Comparison of ENCODE assay signal across 19 cellular contexts in the genomic region with DNA sequence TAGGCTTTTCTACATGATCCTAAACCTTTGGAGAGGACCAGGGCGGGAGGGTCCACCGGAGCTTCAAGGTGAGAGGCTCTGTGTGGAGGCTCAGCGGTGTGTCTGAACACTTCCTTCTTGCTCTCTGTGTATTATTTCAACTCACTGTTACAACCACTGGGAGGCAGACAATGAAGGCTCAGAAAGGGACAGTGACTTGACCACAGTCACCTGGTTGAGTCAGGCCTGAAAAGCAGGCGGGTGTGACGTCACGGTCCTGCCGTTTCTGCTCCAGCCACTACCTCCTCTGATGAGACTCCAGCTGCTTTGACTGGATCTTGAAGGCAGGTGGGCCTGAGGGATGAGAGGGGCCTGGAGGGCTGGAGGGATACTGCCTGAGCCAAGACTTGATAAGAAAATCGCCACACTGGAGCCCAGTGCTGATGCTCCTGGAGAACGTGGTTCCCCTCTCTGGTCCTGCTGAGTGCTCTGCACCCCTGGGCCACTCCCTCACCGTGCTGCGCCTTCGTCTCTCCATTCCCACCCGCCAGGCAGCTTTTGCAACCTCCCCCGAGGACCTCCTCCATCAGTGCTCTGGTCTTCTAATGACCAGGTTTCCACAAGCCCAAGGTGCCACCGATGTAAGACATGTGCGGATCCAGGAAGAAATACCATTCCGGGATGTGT. TPM values are rescaled to one million over a fixed set of nuclear protein-coding genes. Genes with fewer than 3 reads are reported as not detected.
DNase-seq lines count a peak whose midpoint lies in the region; ATAC-seq and TF ChIP-seq lines count a peak whose summit lies in the region.
"Had no signal": no experiment of that assay in that cellular context is flagged by ENCODE, and none has a peak within 500 bp of the region (broad histone marks: within the 10 kb centered on the region; RNA-seq: fewer than 3 reads in every experiment).

No MANE protein-coding gene starts in this region.

- H3K9ac ChIP-seq in OCI-LY1 (ENCODE audit: low read length), result no peak overlapping the region
- no peak overlapping the region for H3K9ac ChIP-seq in trophoblast cell (ENCODE audit: low read length)

- no peaks in the 10 kb centered on the region for H4K20me1 ChIP-seq in OCI-LY1 (ENCODE audit: insufficient read depth, low read length)

- H3K79me2 ChIP-seq in OCI-LY1 (ENCODE audit: insufficient read depth, low read length) (no peaks in the 10 kb centered on the region), trophoblast cell (ENCODE audit: control insufficient read depth, insufficient read depth, low read length, poor library complexity) (no peaks in the 10 kb centered on the region)

- no peak overlapping the region for H3K14ac ChIP-seq in trophoblast cell (ENCODE audit: low read length)

- H3K23ac ChIP-seq in trophoblast cell (ENCODE audit: low read length), result no peak overlapping the region

- H3K36me3 Mint-ChIP-seq in MCF 10A (ENCODE audit: insufficient read depth, unreplicated experiment), result no peaks in the 10 kb centered on the region
- H3K36me3 Mint-ChIP-seq: naive thymus-derived CD4-positive, alpha-beta T cell had no signal

- POLR2A ChIA-PET in MCF 10A (lab: Yijun Ruan, JAX), result no interaction called here

- H3K36me3 ChIP-seq in breast epithelium (no peaks in the 10 kb centered on the region), OCI-LY1 (ENCODE audit: insufficient read depth, low read length) (no peaks in the 10 kb centered on the region), trophoblast cell (ENCODE audit: control insufficient read depth in 1 of 2, insufficient read depth in 2 of 2, low read length in 2 of 2) (no peaks in the 10 kb centered on the region), gastrocnemius medialis (no peaks in the 10 kb centered on the region)
- H3K36me3 ChIP-seq: tibial nerve had no signal

- H3K4me3 ChIP-seq in breast epithelium (no peak overlapping the region), OCI-LY1 (ENCODE audit: low read depth, low read length, poor library complexity, severe bottlenecking) (no peak overlapping the region), trophoblast cell (ENCODE audit: low read depth, low read length) (no peak overlapping the region), gastrocnemius medialis (no peak overlapping the region)
- H3K4me3 ChIP-seq: A549, tibial nerve had no signal

- H3K4me1 Mint-ChIP-seq in MCF 10A (ENCODE audit: insufficient read depth, unreplicated experiment), result no peaks in the 10 kb centered on the region
- H3K4me1 Mint-ChIP-seq: naive thymus-derived CD4-positive, alpha-beta T cell had no signal

- TF ChIP-seq CTCF in MCF 10A (IDR thresholded peaks at IDR 0.05; ENCODE audit: unreplicated experiment) (no peak), breast epithelium (IDR thresholded peaks at IDR 0.05) (no peak), OCI-LY1 (IDR thresholded peaks at IDR 0.05; ENCODE audit: low read length) (peak; percentile 28; the same call in 1 of the 2 replicates), gastrocnemius medialis (IDR thresholded peaks at IDR 0.05 in 4 of 5, conservative IDR thresholded peaks at IDR 0.05 in 1 of 5) (no peak)

- no TSS peak for BruUV-seq in MCF 10A (replicated peaks; lab: Mats Ljungman, UMichigan)

- H3K27ac ChIP-seq in breast epithelium (no peak overlapping the region), OCI-LY1 (ENCODE audit: low read depth, low read length, poor library complexity, severe bottlenecking) (no peak overlapping the region), trophoblast cell (ENCODE audit: low read depth, low read length) (no peak overlapping the region), gastrocnemius medialis (no peak overlapping the region)
- H3K27ac ChIP-seq: A549, tibial nerve had no signal

- H3K27me3 ChIP-seq in breast epithelium (no peaks in the 10 kb centered on the region), OCI-LY1 (ENCODE audit: insufficient read depth, low read length) (no peaks in the 10 kb centered on the region), trophoblast cell (ENCODE audit: insufficient read depth, low read length) (no peaks in the 10 kb centered on the region), gastrocnemius medialis (no peaks in the 10 kb centered on the region)

- H3K18ac ChIP-seq in trophoblast cell (ENCODE audit: low read length), result no peak overlapping the region

- no peak overlapping the region for H3K4me2 ChIP-seq in OCI-LY1 (ENCODE audit: low read length)
- H3K4me2 ChIP-seq in trophoblast cell (ENCODE audit: low read length), result no peak overlapping the region
- H3K4me2 ChIP-seq: A549 had no signal

- no peak overlapping the region for H2BK5ac ChIP-seq in trophoblast cell (ENCODE audit: low read depth, low read length, poor library complexity)

- DNase-seq in MCF 10A (ENCODE audit: unreplicated experiment) (peak; percentile 37), breast epithelium (ENCODE audit: low spot score in 2 of 2) (no peak), trophoblast cell (peak; percentile 66 to 80), gastrocnemius medialis (no peak), pons (ENCODE audit: low spot score) (no peak), NOMO-1 treated with dmso at 0.1 percent for 144 hours (lab: John Stamatoyannopoulos, UW; ENCODE audit: unreplicated experiment) (no peak)
- DNase-seq: DMS153; foreskin melanocyte; HCEC 1CT; naive thymus-derived CD4-positive, alpha-beta T cell; NCI-H187 had no signal

- no peaks in the 10 kb centered on the region for H3K79me1 ChIP-seq in trophoblast cell (ENCODE audit: low read length)

- H4K91ac ChIP-seq in trophoblast cell (ENCODE audit: low read depth, low read length), result no peak overlapping the region

- WGBS in trophoblast cell (ENCODE audit: extremely low coverage, insufficient coverage, insufficient read length), result no CpG with 5 or more reads among the region's 17 CpGs

- no peak overlapping the region for H2BK12ac ChIP-seq in trophoblast cell (ENCODE audit: low read length)

- TF ChIP-seq POLR2A in breast epithelium (IDR thresholded peaks at IDR 0.05) (no peak), gastrocnemius medialis (IDR thresholded peaks at IDR 0.05) (no peak)

- H3K27ac Mint-ChIP-seq in MCF 10A (ENCODE audit: low read depth, unreplicated experiment), result no peak overlapping the region
- H3K27ac Mint-ChIP-seq: T-helper 2 cell treated with Interferon-gamma antibody and Interleukin-4, amounts not matched to agents 5 μg/mL and 100 μg/mL, for 36 hours had no signal

- H3K9me3 ChIP-seq in breast epithelium, result peaks cover 0 to 10% of the 10 kb centered on the region in 2 donors
- no peaks in the 10 kb centered on the region for H3K9me3 ChIP-seq in OCI-LY1 (ENCODE audit: low read length)
- no peaks in the 10 kb centered on the region for H3K9me3 ChIP-seq in trophoblast cell (ENCODE audit: insufficient read depth, low read depth, low read length)
- H3K9me3 ChIP-seq in gastrocnemius medialis, result no peaks in the 10 kb centered on the region
- H3K9me3 ChIP-seq: A549 had no signal

- peak; percentile 65 for ATAC-seq in HG02885 (IDR thresholded peaks at IDR 0.05; ENCODE audit: poor library complexity, unreplicated experiment)
- no peak for ATAC-seq in gastrocnemius medialis
- ATAC-seq: naive thymus-derived CD4-positive, alpha-beta T cell had no signal

- H4K12ac ChIP-seq in trophoblast cell (ENCODE audit: low read depth, low read length), result no peak overlapping the region

- H2BK120ac ChIP-seq in trophoblast cell (ENCODE audit: insufficient read depth, low read length, poor library complexity), result no peak overlapping the region

- intact Hi-C loops in MCF 10A (cut with micrococcal nuclease) (loop anchor here (10.0 kb wide), 1 partner anchor 62 kb away; no protein-coding TSS in a partner anchor), breast epithelium (cut with DNase I; ENCODE audit: low total_unique reads) (no loop called here), gastrocnemius medialis (cut with DNase I; ENCODE audit: low total_unique reads) (no loop called here)

- H3K4me1 ChIP-seq in breast epithelium (no peaks in the 10 kb centered on the region), OCI-LY1 (ENCODE audit: insufficient read depth, low read length, severe bottlenecking) (no peaks in the 10 kb centered on the region), trophoblast cell (ENCODE audit: control insufficient read depth in 1 of 2, insufficient read depth in 2 of 2, low read length in 2 of 2) (no peaks in the 10 kb centered on the region), gastrocnemius medialis (no peaks in the 10 kb centered on the region)
- H3K4me1 ChIP-seq: A549, tibial nerve had no signal

- no peak overlapping the region for H4K8ac ChIP-seq in trophoblast cell (ENCODE audit: low read depth, low read length)

- no peak overlapping the region for H3K4me3 Mint-ChIP-seq in MCF 10A (ENCODE audit: unreplicated experiment)
- H3K4me3 Mint-ChIP-seq: naive thymus-derived CD4-positive, alpha-beta T cell; T-helper 2 cell treated with Interferon-gamma antibody and Interleukin-4, amounts not matched to agents 5 μg/mL and 100 μg/mL, for 36 hours had no signal

- in situ Hi-C loops in gastrocnemius medialis (cut with MboI; ENCODE audit: low sequenced_read_pairs in 4 of 4), result loop anchor here in 1 of 4 donors (10.0 kb wide), 1 partner anchor 212 kb away; no protein-coding TSS in a partner anchor

- no peak overlapping the region for H2AK5ac ChIP-seq in trophoblast cell (ENCODE audit: low read length)

- H3K9me3 Mint-ChIP-seq in MCF 10A (ENCODE audit: unreplicated experiment), result no peaks in the 10 kb centered on the region
- H3K9me3 Mint-ChIP-seq: naive thymus-derived CD4-positive, alpha-beta T cell; T-helper 2 cell treated with Interferon-gamma antibody and Interleukin-4, amounts not matched to agents 5 μg/mL and 100 μg/mL, for 36 hours had no signal

- H2AFZ ChIP-seq in OCI-LY1 (ENCODE audit: low read length) (no peak overlapping the region), trophoblast cell (ENCODE audit: insufficient read depth, low read length, poor library complexity) (no peak overlapping the region)

- peaks cover 19% of the 10 kb centered on the region for H3K27me3 Mint-ChIP-seq in MCF 10A (ENCODE audit: insufficient read depth, unreplicated experiment)
- H3K27me3 Mint-ChIP-seq: naive thymus-derived CD4-positive, alpha-beta T cell had no signal

- H3K9me2 ChIP-seq in OCI-LY1 (ENCODE audit: low read depth, low read length), result no peaks in the 10 kb centered on the region

- H3K4ac ChIP-seq in trophoblast cell (ENCODE audit: low read depth, low read length), result no peak overlapping the region

- CTCF ChIA-PET in MCF 10A (lab: Yijun Ruan, JAX), result interaction anchor here (0.6 to 3.2 kb wide), 6 partner anchors 13 to 217 kb away, joined by 3 to 28 read pairs (median 4); no protein-coding TSS in a partner anchor

- no peaks in the 10 kb centered on the region for H3F3A ChIP-seq in OCI-LY1 (ENCODE audit: insufficient read depth, low read length)

RNA-seq across cellular contexts. Expression of gene KCNC1, which starts 27.9 kb away (rescaled TPM):
- total RNA-seq in MCF 10A (2022), result not detected in 2 replicates
- under 1 TPM in 1 of 3 donors, not detected in 2; 0.15 TPM for total RNA-seq in breast epithelium
- polyA plus RNA-seq in trophoblast cell (2013), result 0.12 and 0.16 TPM in 2 replicates
- total RNA-seq in gastrocnemius medialis, result under 1 TPM; 0.03 to 0.53 (median 0.15) TPM
- total RNA-seq: activated CD8-positive, alpha-beta memory T cell treated with anti-CD3 and anti-CD28 coated beads for 36 hours; dermis microvascular lymphatic vessel endothelial cell; naive thymus-derived CD4-positive, alpha-beta T cell; tibial nerve had no signal
- polyA plus RNA-seq: keratinocyte; naive thymus-derived CD4-positive, alpha-beta T cell had no signal

RNA-seq across cellular contexts. Expression of gene MYOD1, which starts 43.1 kb away (rescaled TPM):
- total RNA-seq in MCF 10A (2022) (not detected in 2 replicates), breast epithelium (not detected), gastrocnemius medialis (10 to 100 TPM in 2 of 4 donors, 1 to 10 TPM in 2; 3.5 to 20.6 (median 10.4) TPM)
- polyA plus RNA-seq in trophoblast cell (2013), result 0.07 and 0.14 TPM in 2 replicates
- total RNA-seq: activated CD8-positive, alpha-beta memory T cell treated with anti-CD3 and anti-CD28 coated beads for 36 hours; dermis microvascular lymphatic vessel endothelial cell; naive thymus-derived CD4-positive, alpha-beta T cell; tibial nerve had no signal
- polyA plus RNA-seq: A549; keratinocyte; naive thymus-derived CD4-positive, alpha-beta T cell had no signal

Comparison
In these comparisons a context has a peak if more than half of its experiments do, and no peak if none do; other contexts are left out.
1. DNase-seq: peak in MCF 10A (single experiment) and trophoblast cell (2 of 2); none in breast epithelium (0 of 2), gastrocnemius medialis (0 of 2), pons (single experiment) and NOMO-1 treated with dmso at 0.1 percent for 144 hours (single experiment).